15 cellular contexts compared by ENCODE assay signal in genomic region chr14:75837151-75837787, GRCh38.
"Had no signal": no experiment of that assay in that cellular context is flagged by ENCODE, and none has a peak within 500 bp of the region (broad histone marks: within the 10 kb centered on the region; RNA-seq: fewer than 3 reads in every experiment).

No MANE protein-coding gene starts in this region.

- H3K27ac ChIP-seq: body of pancreas, dorsolateral prefrontal cortex, lower lobe of right lung, neutrophil, tibial artery had no signal

- H3K4me1 Mint-ChIP-seq: stimulated activated memory B cell treated with anti-CD40 and anti-IgM and Interleukin-4, amounts not matched to agents 10 μg/mL and 1 μg/mL and 100 μg/mL, for 72 hours had no signal

- H3K27me3 ChIP-seq: body of pancreas, dorsolateral prefrontal cortex, neutrophil, tibial artery had no signal

- H3K9me3 ChIP-seq: body of pancreas, lower lobe of right lung, neutrophil, tibial artery had no signal

- ATAC-seq: activated CD8-positive, alpha-beta T cell treated with anti-CD3 and anti-CD28 coated beads for 36 hours; body of pancreas; lower lobe of right lung; naive thymus-derived CD4-positive, alpha-beta T cell; right cardiac atrium; stimulated activated memory B cell treated with anti-CD40 and anti-IgM and Interleukin-4, amounts not matched to agents 10 μg/mL and 1 μg/mL and 100 μg/mL, for 72 hours had no signal

- H3K27ac Mint-ChIP-seq: activated CD8-positive, alpha-beta T cell treated with anti-CD3 and anti-CD28 coated beads for 36 hours; activated naive CD4-positive, alpha-beta T cell treated with anti-CD3 and anti-CD28 coated beads, Interleukin-2, amount 10 ng/mL, durations not matched to agents 7 days and 5 days; naive thymus-derived CD4-positive, alpha-beta T cell; stimulated activated memory B cell treated with anti-CD40 and anti-IgM and Interleukin-4, amounts not matched to agents 10 μg/mL and 1 μg/mL and 100 μg/mL, for 72 hours had no signal

- DNase-seq: activated CD4-positive, CD25-positive, alpha-beta regulatory T cell treated with anti-CD3 and anti-CD28 coated beads, Interleukin-2, amount 50 U/mL, for 72 hours; activated CD8-positive, alpha-beta memory T cell treated with anti-CD3 and anti-CD28 coated beads, Interleukin-2, amount 50 U/mL, for 48 hours; activated CD8-positive, alpha-beta T cell treated with anti-CD3 and anti-CD28 coated beads for 36 hours; activated naive CD4-positive, alpha-beta T cell treated with anti-CD3 and anti-CD28 coated beads, Interleukin-2, amount 10 ng/mL, durations not matched to agents 7 days and 5 days; amniotic stem cell; body of pancreas; dorsolateral prefrontal cortex; glutamatergic neuron; lower lobe of right lung; naive thymus-derived CD4-positive, alpha-beta T cell; right cardiac atrium; T-helper 9 cell; tibial artery had no signal

- H3K4me3 ChIP-seq: body of pancreas, dorsolateral prefrontal cortex, lower lobe of right lung, tibial artery had no signal

- H3K27me3 Mint-ChIP-seq: activated CD8-positive, alpha-beta T cell treated with anti-CD3 and anti-CD28 coated beads for 36 hours; activated naive CD4-positive, alpha-beta T cell treated with anti-CD3 and anti-CD28 coated beads, Interleukin-2, amount 10 ng/mL, durations not matched to agents 7 days and 5 days; naive thymus-derived CD4-positive, alpha-beta T cell; stimulated activated memory B cell treated with anti-CD40 and anti-IgM and Interleukin-4, amounts not matched to agents 10 μg/mL and 1 μg/mL and 100 μg/mL, for 72 hours had no signal

- H3K4me3 Mint-ChIP-seq: activated CD8-positive, alpha-beta T cell treated with anti-CD3 and anti-CD28 coated beads for 36 hours; activated naive CD4-positive, alpha-beta T cell treated with anti-CD3 and anti-CD28 coated beads, Interleukin-2, amount 10 ng/mL, durations not matched to agents 7 days and 5 days; naive thymus-derived CD4-positive, alpha-beta T cell; stimulated activated memory B cell treated with anti-CD40 and anti-IgM and Interleukin-4, amounts not matched to agents 10 μg/mL and 1 μg/mL and 100 μg/mL, for 72 hours had no signal

- H3K36me3 ChIP-seq: lower lobe of right lung, neutrophil had no signal
